ENCODE assay signal across 2 cellular contexts in the genomic region with DNA sequence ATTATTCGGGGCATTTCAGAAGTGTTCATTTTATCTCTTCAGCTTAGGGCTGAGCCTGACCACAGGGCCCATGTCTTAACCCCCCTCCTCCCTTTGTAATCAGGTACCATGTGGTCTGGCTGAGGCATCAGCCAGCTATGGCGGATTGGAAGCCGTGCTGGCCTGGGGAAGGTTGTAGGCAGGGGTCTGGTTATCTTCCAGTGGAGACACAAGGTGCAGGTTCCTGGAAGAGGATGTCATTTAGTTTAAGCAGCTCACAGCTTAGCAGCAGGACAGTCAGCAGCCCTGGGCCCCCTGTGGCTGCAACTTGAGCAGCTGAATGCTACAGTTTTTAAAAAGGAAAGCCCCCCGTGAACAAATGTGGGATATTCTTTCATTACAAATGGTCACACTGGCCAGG.
TF ChIP-seq lines count a peak whose summit lies in the region.

No MANE protein-coding gene starts in this region.

TF ChIP-seq in HepG2, 621 proteins besides CTCF, POLR2A, EP300 and RAD21 (continued from another document):
- no peak for TF ChIP-seq XBP1 (CRISPR knock-in tag; IDR thresholded peaks at IDR 0.05)
- TF ChIP-seq, protein P1, sequence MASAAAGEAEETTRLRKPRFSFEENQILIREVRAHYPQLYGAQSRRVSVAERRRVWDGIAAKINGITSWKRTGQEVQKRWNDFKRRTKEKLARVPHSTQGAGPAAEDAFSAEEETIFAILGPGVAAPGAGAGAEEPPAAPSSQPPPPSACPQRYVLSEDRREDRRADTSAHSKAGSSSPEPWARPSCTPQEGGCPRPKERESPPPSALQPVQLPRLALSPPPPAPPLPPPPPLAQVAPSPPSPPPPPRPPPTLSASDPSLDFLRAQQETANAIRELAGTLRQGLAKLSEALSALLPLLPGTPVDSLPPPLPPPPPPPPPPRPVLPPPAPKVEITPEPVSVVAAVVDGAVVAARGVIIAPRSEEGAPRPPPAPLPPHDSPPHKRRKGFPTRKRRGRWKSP (CRISPR knock-in tag; IDR thresholded peaks at IDR 0.05), result no peak
- TF ChIP-seq DNMT3B (CRISPR knock-in tag; conservative IDR thresholded peaks at IDR 0.05), result no peak

TF ChIP-seq in SK-N-SH treated with all-trans-retinoic acid at 6 μM for 48 hours, 23 proteins besides CTCF, POLR2A, EP300 and RAD21 (continued from another document):
- TF ChIP-seq, protein P2, sequence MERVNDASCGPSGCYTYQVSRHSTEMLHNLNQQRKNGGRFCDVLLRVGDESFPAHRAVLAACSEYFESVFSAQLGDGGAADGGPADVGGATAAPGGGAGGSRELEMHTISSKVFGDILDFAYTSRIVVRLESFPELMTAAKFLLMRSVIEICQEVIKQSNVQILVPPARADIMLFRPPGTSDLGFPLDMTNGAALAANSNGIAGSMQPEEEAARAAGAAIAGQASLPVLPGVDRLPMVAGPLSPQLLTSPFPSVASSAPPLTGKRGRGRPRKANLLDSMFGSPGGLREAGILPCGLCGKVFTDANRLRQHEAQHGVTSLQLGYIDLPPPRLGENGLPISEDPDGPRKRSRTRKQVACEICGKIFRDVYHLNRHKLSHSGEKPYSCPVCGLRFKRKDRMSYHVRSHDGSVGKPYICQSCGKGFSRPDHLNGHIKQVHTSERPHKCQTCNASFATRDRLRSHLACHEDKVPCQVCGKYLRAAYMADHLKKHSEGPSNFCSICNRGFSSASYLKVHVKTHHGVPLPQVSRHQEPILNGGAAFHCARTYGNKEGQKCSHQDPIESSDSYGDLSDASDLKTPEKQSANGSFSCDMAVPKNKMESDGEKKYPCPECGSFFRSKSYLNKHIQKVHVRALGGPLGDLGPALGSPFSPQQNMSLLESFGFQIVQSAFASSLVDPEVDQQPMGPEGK (CRISPR knock-in tag; IDR thresholded peaks at IDR 0.05; ENCODE audit: borderline replicate concordance), result no peak
- TF ChIP-seq SNAI2 (CRISPR knock-in tag; IDR thresholded peaks at IDR 0.05), result no peak
- no peak for TF ChIP-seq ISL1 (CRISPR knock-in tag; IDR thresholded peaks at IDR 0.05)
- TF ChIP-seq, protein P3, sequence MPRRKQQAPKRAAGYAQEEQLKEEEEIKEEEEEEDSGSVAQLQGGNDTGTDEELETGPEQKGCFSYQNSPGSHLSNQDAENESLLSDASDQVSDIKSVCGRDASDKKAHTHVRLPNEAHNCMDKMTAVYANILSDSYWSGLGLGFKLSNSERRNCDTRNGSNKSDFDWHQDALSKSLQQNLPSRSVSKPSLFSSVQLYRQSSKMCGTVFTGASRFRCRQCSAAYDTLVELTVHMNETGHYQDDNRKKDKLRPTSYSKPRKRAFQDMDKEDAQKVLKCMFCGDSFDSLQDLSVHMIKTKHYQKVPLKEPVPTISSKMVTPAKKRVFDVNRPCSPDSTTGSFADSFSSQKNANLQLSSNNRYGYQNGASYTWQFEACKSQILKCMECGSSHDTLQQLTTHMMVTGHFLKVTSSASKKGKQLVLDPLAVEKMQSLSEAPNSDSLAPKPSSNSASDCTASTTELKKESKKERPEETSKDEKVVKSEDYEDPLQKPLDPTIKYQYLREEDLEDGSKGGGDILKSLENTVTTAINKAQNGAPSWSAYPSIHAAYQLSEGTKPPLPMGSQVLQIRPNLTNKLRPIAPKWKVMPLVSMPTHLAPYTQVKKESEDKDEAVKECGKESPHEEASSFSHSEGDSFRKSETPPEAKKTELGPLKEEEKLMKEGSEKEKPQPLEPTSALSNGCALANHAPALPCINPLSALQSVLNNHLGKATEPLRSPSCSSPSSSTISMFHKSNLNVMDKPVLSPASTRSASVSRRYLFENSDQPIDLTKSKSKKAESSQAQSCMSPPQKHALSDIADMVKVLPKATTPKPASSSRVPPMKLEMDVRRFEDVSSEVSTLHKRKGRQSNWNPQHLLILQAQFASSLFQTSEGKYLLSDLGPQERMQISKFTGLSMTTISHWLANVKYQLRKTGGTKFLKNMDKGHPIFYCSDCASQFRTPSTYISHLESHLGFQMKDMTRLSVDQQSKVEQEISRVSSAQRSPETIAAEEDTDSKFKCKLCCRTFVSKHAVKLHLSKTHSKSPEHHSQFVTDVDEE (CRISPR knock-in tag; IDR thresholded peaks at IDR 0.05), result no peak
- TF ChIP-seq RARB (CRISPR knock-in tag; IDR thresholded peaks at IDR 0.05), result no peak
- no peak for TF ChIP-seq BACH2 (CRISPR knock-in tag; IDR thresholded peaks at IDR 0.05; ENCODE audit: borderline replicate concordance)
- no peak for TF ChIP-seq TCF4 (CRISPR knock-in tag; IDR thresholded peaks at IDR 0.05; ENCODE audit: borderline replicate concordance)
- TF ChIP-seq ZC3H10 (CRISPR knock-in tag; IDR thresholded peaks at IDR 0.05), result no peak
- TF ChIP-seq ESRRG (CRISPR knock-in tag; IDR thresholded peaks at IDR 0.05), result no peak
- TF ChIP-seq ZNF565 (CRISPR knock-in tag; conservative IDR thresholded peaks at IDR 0.05; ENCODE audit: low read depth), result no peak
- no peak for TF ChIP-seq ARNTL (CRISPR knock-in tag; IDR thresholded peaks at IDR 0.05; ENCODE audit: borderline replicate concordance, low read depth)
- TF ChIP-seq ZFP30 (CRISPR knock-in tag; IDR thresholded peaks at IDR 0.05), result no peak
